Comparison of ENCODE assay signal across 21 cellular contexts in genomic region chr11:6350070-6350469, GRCh38.
"Had no signal": no experiment of that assay in that cellular context is flagged by ENCODE, and none has a peak within 500 bp of the region (broad histone marks: within the 10 kb centered on the region; RNA-seq: fewer than 3 reads in every experiment).

No MANE protein-coding gene starts in this region.

- H3K36me3 ChIP-seq: brain microvascular endothelial cell, heart left ventricle, WERI-Rb-1 had no signal

- H3K4me3 ChIP-seq: coronary artery, dorsolateral prefrontal cortex, heart left ventricle had no signal

- H3K27me3 ChIP-seq: brain microvascular endothelial cell, dorsolateral prefrontal cortex, heart left ventricle had no signal

- H3K27ac ChIP-seq: brain microvascular endothelial cell, coronary artery, dorsolateral prefrontal cortex, heart left ventricle, WERI-Rb-1 had no signal

- DNase-seq: activated B cell treated with CpG ODN at 0.5 μM for 24 hours; activated CD4-positive, alpha-beta T cell treated with anti-CD3 and anti-CD28 coated beads for 48 hours; activated CD4-positive, alpha-beta T cell treated with anti-CD3 and anti-CD28 coated beads, Interleukin-2, amount 50 U/mL, for 1 hour; activated CD4-positive, alpha-beta T cell treated with anti-CD3 and anti-CD28 coated beads, Interleukin-2, amount 50 U/mL, for 48 hours; activated CD8-positive, alpha-beta memory T cell treated with anti-CD3 and anti-CD28 coated beads for 24 hours; activated CD8-positive, alpha-beta T cell treated with anti-CD3 and anti-CD28 coated beads for 36 hours; activated effector memory CD4-positive, alpha-beta T cell treated with Interleukin-2 at 50 U/mL for 16 hours; activated gamma-delta T cell treated with Interleukin-2 at 50 U/mL for 16 hours; activated naive CD4-positive, alpha-beta T cell treated with anti-CD3 and anti-CD28 coated beads, Interleukin-2, amount 50 U/mL, for 16 hours; activated naive CD4-positive, alpha-beta T cell treated with Interleukin-2 at 50 U/mL for 16 hours; activated T-cell treated with anti-CD3 and anti-CD28 coated beads, Interleukin-2, amount 50 U/mL, for 4 hours; amniotic stem cell; brain microvascular endothelial cell; dorsolateral prefrontal cortex; effector memory CD4-positive, alpha-beta T cell; endodermal cell; foreskin fibroblast; heart left ventricle; T1000; WERI-Rb-1 had no signal

- H3K9me3 ChIP-seq: heart left ventricle had no signal
